ENCODE assay signal across 23 cellular contexts in the genomic region with DNA sequence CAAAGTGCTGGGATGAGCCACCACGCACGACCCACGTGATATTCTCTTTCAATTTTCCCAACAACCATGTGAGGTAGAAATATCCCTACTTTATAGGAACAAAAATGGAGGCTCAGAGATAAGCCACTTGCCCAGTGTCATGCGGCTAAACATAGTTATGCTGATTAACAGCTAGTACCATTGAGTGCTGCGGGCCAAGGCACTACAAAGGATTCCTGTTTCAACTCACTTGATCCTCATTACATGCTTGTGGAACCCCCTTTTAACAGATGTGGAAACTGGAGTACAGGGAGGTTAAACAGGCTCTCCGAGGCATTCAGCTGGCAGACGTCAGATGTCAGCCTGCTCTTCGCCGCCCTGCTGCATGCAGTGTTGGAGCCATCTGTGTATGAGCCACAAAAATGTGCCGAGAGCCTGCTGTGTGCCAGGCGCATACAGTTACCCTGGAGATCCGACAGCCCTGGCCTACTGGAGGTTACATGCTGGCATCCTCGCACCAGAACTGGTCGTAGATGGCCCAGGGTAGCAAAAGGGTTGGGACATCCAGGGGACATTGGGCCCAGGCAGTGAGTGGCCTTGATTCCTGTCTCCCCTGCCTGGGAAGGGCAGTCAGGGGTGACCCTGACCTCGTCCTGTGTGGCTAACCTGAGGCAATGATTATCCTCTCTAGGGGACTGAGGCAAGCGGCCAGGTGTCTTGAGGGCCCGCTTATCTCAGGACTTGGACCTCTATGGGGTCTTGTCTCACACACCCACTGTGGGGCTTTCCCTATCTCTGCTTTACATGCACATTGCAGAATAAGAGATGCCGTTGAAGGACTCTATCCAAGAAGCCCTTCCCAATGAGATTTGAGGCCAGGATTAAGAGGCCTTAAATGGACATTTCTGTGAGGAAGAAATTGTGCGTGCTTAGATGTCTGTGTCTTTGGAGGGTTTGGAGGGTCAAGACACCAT. TPM values are rescaled to one million over a fixed set of nuclear protein-coding genes. Genes with fewer than 3 reads are reported as not detected.
DNase-seq lines count a peak whose midpoint lies in the region; ATAC-seq and TF ChIP-seq lines count a peak whose summit lies in the region.
"Had no signal": no experiment of that assay in that cellular context is flagged by ENCODE, and none has a peak within 500 bp of the region (broad histone marks: within the 10 kb centered on the region; RNA-seq: fewer than 3 reads in every experiment).

No MANE protein-coding gene starts in this region.

- no peaks in the 10 kb centered on the region; a peak in 1 of 22 replicates for H3K9me3 ChIP-seq in BLaER1 treated with 17β-estradiol and CSF1 and Interleukin-3, amounts not matched to agents 10 nM and 100 nM (replicated peaks in 1 of 11)
- H3K9me3 ChIP-seq in HUES48 (ENCODE audit: control insufficient read depth, insufficient read depth, low read length), result no peaks in the 10 kb centered on the region
- H3K9me3 ChIP-seq: body of pancreas, esophagus squamous epithelium, left lung, SK-N-SH had no signal

- H3K4me3 Mint-ChIP-seq in progenitor cell of endocrine pancreas (ENCODE audit: low read depth), result no peak overlapping the region
- no peak overlapping the region for H3K4me3 Mint-ChIP-seq in activated T-cell treated with anti-CD3 and anti-CD28 coated beads, Interleukin-2, amount 50 U/mL, for 4 hours
- H3K4me3 Mint-ChIP-seq: CD8-positive, alpha-beta T cell; effector memory CD8-positive, alpha-beta T cell; HFFc6; T-helper 2 cell treated with Interferon-gamma antibody and Interleukin-4, amounts not matched to agents 5 μg/mL and 100 μg/mL, for 36 hours had no signal

- no peak overlapping the region for H3K27ac Mint-ChIP-seq in progenitor cell of endocrine pancreas
- H3K27ac Mint-ChIP-seq: CD8-positive, alpha-beta T cell; effector memory CD8-positive, alpha-beta T cell; HFFc6; T-helper 2 cell treated with Interferon-gamma antibody and Interleukin-4, amounts not matched to agents 5 μg/mL and 100 μg/mL, for 36 hours had no signal

- no peaks in the 10 kb centered on the region for H3K27me3 ChIP-seq in BLaER1 treated with 17β-estradiol and CSF1 and Interleukin-3, amounts not matched to agents 10 nM and 100 nM
- no peaks in the 10 kb centered on the region for H3K27me3 ChIP-seq in HUES48 (ENCODE audit: control insufficient read depth, insufficient read depth, low read length)
- H3K27me3 ChIP-seq: body of pancreas, esophagus squamous epithelium, left lung had no signal

- peak overlapping the region in 6 of 11 experiments; percentile 3 to 29 (median 26); a peak in 5 of 22 replicates for H3K9ac ChIP-seq in BLaER1 treated with 17β-estradiol and CSF1 and Interleukin-3, amounts not matched to agents 10 nM and 100 nM
- H3K9ac ChIP-seq in HUES48 (ENCODE audit: low read depth, low read length), result no peak overlapping the region
- H3K9ac ChIP-seq: SK-N-SH had no signal

- no peaks in the 10 kb centered on the region for H3K9me3 Mint-ChIP-seq in progenitor cell of endocrine pancreas (ENCODE audit: low read depth)
- no peaks in the 10 kb centered on the region for H3K9me3 Mint-ChIP-seq in activated T-cell treated with anti-CD3 and anti-CD28 coated beads, Interleukin-2, amount 50 U/mL, for 4 hours
- H3K9me3 Mint-ChIP-seq: CD8-positive, alpha-beta T cell; effector memory CD8-positive, alpha-beta T cell; HFFc6; T-helper 2 cell treated with Interferon-gamma antibody and Interleukin-4, amounts not matched to agents 5 μg/mL and 100 μg/mL, for 36 hours had no signal

- no peaks in the 10 kb centered on the region for H3K36me3 Mint-ChIP-seq in progenitor cell of endocrine pancreas (ENCODE audit: insufficient read depth)
- no peaks in the 10 kb centered on the region for H3K36me3 Mint-ChIP-seq in activated T-cell treated with anti-CD3 and anti-CD28 coated beads, Interleukin-2, amount 50 U/mL, for 4 hours (ENCODE audit: insufficient read depth)
- H3K36me3 Mint-ChIP-seq: CD8-positive, alpha-beta T cell had no signal

- no peaks in the 10 kb centered on the region for H4K20me1 ChIP-seq in BLaER1 treated with 17β-estradiol and CSF1 and Interleukin-3, amounts not matched to agents 10 nM and 100 nM

- TF ChIP-seq CTCF in progenitor cell of endocrine pancreas (IDR thresholded peaks at IDR 0.05; ENCODE audit: unreplicated experiment), result no peak

- H3K27ac ChIP-seq in BLaER1 treated with 17β-estradiol and CSF1 and Interleukin-3, amounts not matched to agents 10 nM and 100 nM, result peak overlapping the region in 10 of 11 experiments; percentile 9 to 99 (median 96); a peak in 17 of 22 replicates
- H3K27ac ChIP-seq in HUES48 (ENCODE audit: low read depth, low read length), result peak overlapping the region; percentile 9
- H3K27ac ChIP-seq: body of pancreas, esophagus squamous epithelium, VCaP had no signal

- H3K4me1 ChIP-seq in BLaER1 treated with 17β-estradiol and CSF1 and Interleukin-3, amounts not matched to agents 10 nM and 100 nM, result peaks cover 31 to 100% (median 87%) of the 10 kb centered on the region in 10 experiments
- H3K4me1 ChIP-seq in HUES48 (ENCODE audit: control insufficient read depth, insufficient read depth, low read length), result peaks cover 12% of the 10 kb centered on the region; the same call in 1 of the 2 replicates
- H3K4me1 ChIP-seq: body of pancreas had no signal

- peak overlapping the region in 8 of 11 experiments; percentile 55 to 97 (median 93); a peak in 16 of 22 replicates for H3K4me2 ChIP-seq in BLaER1 treated with 17β-estradiol and CSF1 and Interleukin-3, amounts not matched to agents 10 nM and 100 nM
- H3K4me2 ChIP-seq: SK-N-SH had no signal

- no peaks in the 10 kb centered on the region for H3K4me1 Mint-ChIP-seq in progenitor cell of endocrine pancreas (ENCODE audit: low read depth)
- peaks cover 19% of the 10 kb centered on the region for H3K4me1 Mint-ChIP-seq in activated T-cell treated with anti-CD3 and anti-CD28 coated beads, Interleukin-2, amount 50 U/mL, for 4 hours (ENCODE audit: low read depth)

- no peaks in the 10 kb centered on the region for H3K36me3 ChIP-seq in BLaER1 treated with 17β-estradiol and CSF1 and Interleukin-3, amounts not matched to agents 10 nM and 100 nM
- H3K36me3 ChIP-seq in HUES48 (ENCODE audit: control insufficient read depth, insufficient read depth, low read length), result no peaks in the 10 kb centered on the region
- H3K36me3 ChIP-seq: esophagus squamous epithelium, left lung had no signal

- DNase-seq in epidermal melanocyte (ENCODE audit: insufficient read length, low spot score), result peak; percentile 66
- peak; percentile 87 for DNase-seq in myocyte (ENCODE audit: low read depth)
- no peak for DNase-seq in progenitor cell of endocrine pancreas (ENCODE audit: low spot score, unreplicated experiment)
- DNase-seq in activated T-cell treated with anti-CD3 and anti-CD28 coated beads, Interleukin-2, amount 50 U/mL, for 4 hours, result no peak
- no peak for DNase-seq in nucleus accumbens (lab: John Stamatoyannopoulos, UW)
- DNase-seq: activated CD8-positive, alpha-beta memory T cell treated with anti-CD3 and anti-CD28 coated beads, Interleukin-2, amount 50 U/mL, for 48 hours; activated effector memory CD4-positive, alpha-beta T cell treated with Interleukin-2 at 50 U/mL for 16 hours; body of pancreas; CD8-positive, alpha-beta T cell; effector memory CD8-positive, alpha-beta T cell; esophagus squamous epithelium; HFFc6; left lung; NCI-H524 treated with DMSO at 0.1 percent for 48 hours; RPMI8226; SK-N-SH; stimulated activated CD4-positive, alpha-beta T cell treated with anti-CD3 and anti-CD28 coated beads, Interleukin-4, amount 100 ng/mL, for 4 hours; stimulated activated naive CD8-positive, alpha-beta T cell treated with anti-CD3 and anti-CD28 coated beads, Interleukin-15, Interleukin-2, amounts not matched to agents 100 U/mL and 50 U/mL, for 24 hours had no signal

- peaks cover 16% of the 10 kb centered on the region for H3K27me3 Mint-ChIP-seq in progenitor cell of endocrine pancreas
- H3K27me3 Mint-ChIP-seq in activated T-cell treated with anti-CD3 and anti-CD28 coated beads, Interleukin-2, amount 50 U/mL, for 4 hours (ENCODE audit: low read depth), result no peaks in the 10 kb centered on the region
- H3K27me3 Mint-ChIP-seq: effector memory CD8-positive, alpha-beta T cell had no signal

- no peak for ATAC-seq in activated T-cell treated with anti-CD3 and anti-CD28 coated beads, Interleukin-2, amount 50 U/mL, for 4 hours
- no peak for ATAC-seq in HG03521 (IDR thresholded peaks at IDR 0.05; ENCODE audit: unreplicated experiment)
- ATAC-seq: body of pancreas; CD8-positive, alpha-beta T cell; effector memory CD8-positive, alpha-beta T cell; left lung; stimulated activated naive CD8-positive, alpha-beta T cell treated with anti-CD3 and anti-CD28 coated beads, Interleukin-15, Interleukin-2, amounts not matched to agents 100 U/mL and 50 U/mL, for 24 hours had no signal

- no peak overlapping the region for H3K4me3 ChIP-seq in BLaER1 treated with 17β-estradiol and CSF1 and Interleukin-3, amounts not matched to agents 10 nM and 100 nM
- H3K4me3 ChIP-seq in HUES48 (ENCODE audit: low read depth, low read length), result no peak overlapping the region
- H3K4me3 ChIP-seq: body of pancreas, esophagus squamous epithelium, left lung had no signal

RNA-seq across cellular contexts. Expression of a gene that starts 18.5 kb away (rescaled TPM):
- 51.7 and 51.8 TPM in 2 replicates for total RNA-seq in myocyte
- 81.4 TPM for polyA plus RNA-seq in myocyte (2012)
- total RNA-seq in progenitor cell of endocrine pancreas, result not detected in 2 replicates
- 100 to 1,000 TPM; 455 to 725 (median 567) TPM for total RNA-seq in activated T-cell treated with anti-CD3 and anti-CD28 coated beads, Interleukin-2, amount 50 U/mL, for 4 hours

RNA-seq across cellular contexts. Expression of a gene that starts 54.6 kb away (rescaled TPM):
- total RNA-seq in myocyte (28.1 and 32.2 TPM in 2 replicates), progenitor cell of endocrine pancreas (51.1 and 60.4 TPM in 2 replicates)
- 25.2 TPM for polyA plus RNA-seq in myocyte (2012)
- 10 to 100 TPM; 25.9 to 30.5 (median 29.9) TPM for total RNA-seq in activated T-cell treated with anti-CD3 and anti-CD28 coated beads, Interleukin-2, amount 50 U/mL, for 4 hours

Comparison
In these comparisons a context has a peak if more than half of its experiments do, and no peak if none do; other contexts are left out.
1. DNase-seq: peak in epidermal melanocyte (single experiment) and myocyte (single experiment); none in progenitor cell of endocrine pancreas (single experiment), activated T-cell treated with anti-CD3 and anti-CD28 coated beads, Interleukin-2, amount 50 U/mL, for 4 hours (single experiment) and nucleus accumbens (0 of 56).
2. RNA of a gene that starts 18.5 kb away (total RNA-seq): 455 to 725 TPM in activated T-cell treated with anti-CD3 and anti-CD28 coated beads, Interleukin-2, amount 50 U/mL, for 4 hours and 51.7 to 51.8 TPM in myocyte; not detected in progenitor cell of endocrine pancreas; every median in the first group is over 10 times any median in the second.